Comparison of ENCODE assay signal across 8 cellular contexts in genomic region chr6:119351005-119351394, GRCh38. TPM values are rescaled to one million over a fixed set of nuclear protein-coding genes. Genes with fewer than 3 reads are reported as not detected.
DNase-seq lines count a peak whose midpoint lies in the region; ATAC-seq and TF ChIP-seq lines count a peak whose summit lies in the region.

No MANE protein-coding gene starts in this region.

- no peak overlapping the region for H3K4ac ChIP-seq in H9 (ENCODE audit: low read depth, low read length)

- H3K4me1 ChIP-seq in BE2C, result peaks cover 6% of the 10 kb centered on the region; the same call in 1 of the 2 replicates
- peaks cover 7% of the 10 kb centered on the region; the same call in 1 of the 2 replicates for H3K4me1 ChIP-seq in H9 (ENCODE audit: insufficient read depth, low read length)
- H3K4me1 ChIP-seq in fibroblast of lung (ENCODE audit: control insufficient read depth, extremely low read depth, insufficient read depth, low read length), result peaks cover 3% of the 10 kb centered on the region
- H3K4me1 ChIP-seq in skeletal muscle satellite cell (ENCODE audit: control insufficient read depth, insufficient read depth, low read length), result peaks cover 16% of the 10 kb centered on the region
- peaks cover 6% of the 10 kb centered on the region for H3K4me1 ChIP-seq in effector memory CD4-positive, alpha-beta T cell (ENCODE audit: control insufficient read depth, insufficient read depth, low read length, poor library complexity, severe bottlenecking)

- H2BK5ac ChIP-seq in H9 (ENCODE audit: insufficient read length, low read length), result no peak overlapping the region

- no peak overlapping the region for H3K56ac ChIP-seq in H9 (ENCODE audit: insufficient read length, low read depth, low read length)

- no peak for DNase-seq in BE2C
- DNase-seq in H9, result no peak
- peak; percentile 38 to 81 for DNase-seq in fibroblast of lung (ENCODE audit: low read depth in 2 of 2)
- no peak for DNase-seq in effector memory CD4-positive, alpha-beta T cell
- DNase-seq in germinal center (ENCODE audit: low spot score), result no peak
- DNase-seq in activated CD8-positive, alpha-beta memory T cell treated with anti-CD3 and anti-CD28 coated beads for 24 hours, result no peak

- H3K4me3 Mint-ChIP-seq in H9, result no peak overlapping the region

- H2BK12ac ChIP-seq in H9 (ENCODE audit: insufficient read length, low read depth, low read length), result no peak overlapping the region

- no peaks in the 10 kb centered on the region for H3K79me1 ChIP-seq in H9 (ENCODE audit: insufficient read depth, low read depth, low read length, poor library complexity, severe bottlenecking)

- H3K4me1 Mint-ChIP-seq in H9, result peaks cover 20 to 23% of the 10 kb centered on the region in 2 experiments

- H3K36me3 Mint-ChIP-seq in H9 (ENCODE audit: insufficient read depth in 1 of 3, low read depth in 3 of 3), result no peaks in the 10 kb centered on the region

- TF ChIP-seq CTCF in BE2C (IDR thresholded peaks at IDR 0.05; ENCODE audit: low read depth, low read length) (peak; percentile 60), H9 (conservative IDR thresholded peaks at IDR 0.05) (peak; percentile 29; the same call in 1 of the 3 replicates), fibroblast of lung (conservative IDR thresholded peaks at IDR 0.05 in 1 of 2, IDR thresholded peaks at IDR 0.05 in 1 of 2; ENCODE audit: low read depth in 1 of 2, low read length in 2 of 2) (peak; percentile 36 to 57)

- peaks cover 43% of the 10 kb centered on the region for H3K27me3 Mint-ChIP-seq in H9 (ENCODE audit: low read depth)

- no peak overlapping the region for H2BK20ac ChIP-seq in H9 (ENCODE audit: low read depth, low read length, poor library complexity, severe bottlenecking)

- no peak overlapping the region for H3K14ac ChIP-seq in H9 (ENCODE audit: insufficient read depth, low read length)

- H2BK15ac ChIP-seq in H9 (ENCODE audit: low read depth, low read length), result no peak overlapping the region

- H4K20me1 ChIP-seq in H9 (ENCODE audit: control insufficient read depth, insufficient read depth, insufficient read length) (no peaks in the 10 kb centered on the region), fibroblast of lung (ENCODE audit: control insufficient read depth, extremely low read depth, insufficient read depth, low read length) (no peaks in the 10 kb centered on the region)

- H3K9me3 Mint-ChIP-seq in H9, result no peaks in the 10 kb centered on the region

- H2AK5ac ChIP-seq in H9 (ENCODE audit: insufficient read length, low read length), result no peak overlapping the region

- H2AFZ ChIP-seq in H9 (ENCODE audit: low read length) (no peak overlapping the region), fibroblast of lung (ENCODE audit: low read length) (no peak overlapping the region)

- no peak overlapping the region for H4K91ac ChIP-seq in H9 (ENCODE audit: insufficient read length, low read depth, low read length)

- peak; percentile 18; the same call in 2 of the 3 replicates for ATAC-seq in SK-N-SH treated with all-trans-retinoic acid at 6 μM for 48 hours

- no peak overlapping the region for H3K23ac ChIP-seq in H9 (ENCODE audit: insufficient read length, low read depth, low read length)

- peaks cover 18% of the 10 kb centered on the region for H3K23me2 ChIP-seq in H9 (ENCODE audit: insufficient read length, low read depth, low read length, poor library complexity, severe bottlenecking)

- H3K4me3 ChIP-seq in BE2C (ENCODE audit: low read depth, low read length) (peak overlapping the region; percentile 89), fibroblast of lung (replicated peaks in 1 of 4; ENCODE audit: control extremely low read depth in 1 of 4, insufficient read depth in 1 of 4, low read depth in 3 of 4, low read length in 4 of 4) (peak overlapping the region in 3 of 4 experiments; percentile 55 to 87 (median 84)), skeletal muscle satellite cell (ENCODE audit: low read length) (peak overlapping the region; percentile 97)
- no peak overlapping the region for H3K4me3 ChIP-seq in effector memory CD4-positive, alpha-beta T cell (ENCODE audit: insufficient read depth, low read depth, low read length, poor library complexity, severe bottlenecking)

- H4K5ac ChIP-seq in H9 (ENCODE audit: insufficient read length, low read depth, low read length), result no peak overlapping the region

- no peak overlapping the region for H3K27ac Mint-ChIP-seq in H9

- H3K27ac ChIP-seq in H9 (ENCODE audit: insufficient read length, low read depth, low read length) (no peak overlapping the region), fibroblast of lung (ENCODE audit: insufficient read depth, low read length) (peak overlapping the region; percentile 89)
- H3K27ac ChIP-seq in effector memory CD4-positive, alpha-beta T cell (ENCODE audit: insufficient read depth, low read length, poor library complexity, severe bottlenecking), result no peak overlapping the region

- H3K9ac ChIP-seq in H9 (ENCODE audit: extremely low read depth, insufficient read length, low read length), result no peak overlapping the region
- no peak overlapping the region for H3K9ac ChIP-seq in fibroblast of lung (ENCODE audit: insufficient read depth, low read length)
- H3K9ac ChIP-seq in skeletal muscle satellite cell (ENCODE audit: low read depth, low read length), result peak overlapping the region; percentile 86

- H4K8ac ChIP-seq in H9 (replicated peaks; ENCODE audit: insufficient read length, low read depth, low read length), result no peak overlapping the region

- no peaks in the 10 kb centered on the region for H3K9me3 ChIP-seq in BE2C
- H3K9me3 ChIP-seq in H9 (ENCODE audit: control insufficient read depth, low read depth, low read length), result no peaks in the 10 kb centered on the region
- no peaks in the 10 kb centered on the region for H3K9me3 ChIP-seq in fibroblast of lung (ENCODE audit: control insufficient read depth, insufficient read depth, low read depth, low read length)
- no peaks in the 10 kb centered on the region for H3K9me3 ChIP-seq in skeletal muscle satellite cell (replicated peaks; ENCODE audit: low read length)
- H3K9me3 ChIP-seq in effector memory CD4-positive, alpha-beta T cell (ENCODE audit: control insufficient read depth, low read length), result no peaks in the 10 kb centered on the region

- H3K36me3 ChIP-seq in BE2C (peaks cover 5% of the 10 kb centered on the region), fibroblast of lung (ENCODE audit: control insufficient read depth, insufficient read depth, low read length) (no peaks in the 10 kb centered on the region), skeletal muscle satellite cell (ENCODE audit: insufficient read depth, low read length) (no peaks in the 10 kb centered on the region)
- H3K36me3 ChIP-seq in effector memory CD4-positive, alpha-beta T cell (ENCODE audit: control insufficient read depth, insufficient read depth, low read length), result no peaks in the 10 kb centered on the region

- H3T11ph ChIP-seq in H9 (ENCODE audit: low read length), result no peak overlapping the region

- no CpG with 5 or more reads among the region's 2 CpGs for WGBS in H9 (ENCODE audit: extremely low coverage, insufficient read length, low lambda C conversion rate)

- H3K27me3 ChIP-seq in BE2C (no peaks in the 10 kb centered on the region), H9 (ENCODE audit: insufficient read depth, low read length) (peaks cover 4% of the 10 kb centered on the region; the same call in 1 of the 2 replicates), fibroblast of lung (ENCODE audit: control insufficient read depth, insufficient read depth, low read length) (no peaks in the 10 kb centered on the region), skeletal muscle satellite cell (ENCODE audit: control insufficient read depth, insufficient read depth, low read length) (no peaks in the 10 kb centered on the region)
- H3K27me3 ChIP-seq in effector memory CD4-positive, alpha-beta T cell (replicated peaks; ENCODE audit: control insufficient read depth, insufficient read depth, low read length, poor library complexity, severe bottlenecking), result no peaks in the 10 kb centered on the region

- no peak overlapping the region for H2BK120ac ChIP-seq in H9 (ENCODE audit: low read depth, low read length, poor library complexity, severe bottlenecking)

- H3K4me2 ChIP-seq in H9 (ENCODE audit: insufficient read depth, insufficient read length, low read length) (peak overlapping the region; percentile 90), fibroblast of lung (ENCODE audit: extremely low read depth, insufficient read depth, low read length) (peak overlapping the region; percentile 77), skeletal muscle satellite cell (ENCODE audit: low read length) (peak overlapping the region; percentile 71)

- H3K18ac ChIP-seq in H9 (ENCODE audit: insufficient read length, low read depth, low read length), result no peak overlapping the region

- H3K79me2 ChIP-seq in H9 (ENCODE audit: insufficient read depth, low read length), result no peaks in the 10 kb centered on the region
- peaks cover 15% of the 10 kb centered on the region for H3K79me2 ChIP-seq in fibroblast of lung (ENCODE audit: control insufficient read depth, insufficient read depth, low read length)

TF ChIP-seq in SK-N-SH treated with all-trans-retinoic acid at 6 μM for 48 hours, 23 proteins besides CTCF, POLR2A, EP300 and RAD21:
- TF ChIP-seq ZNF8 (CRISPR knock-in tag; IDR thresholded peaks at IDR 0.05) (no peak), TOX (CRISPR knock-in tag; IDR thresholded peaks at IDR 0.05; ENCODE audit: borderline replicate concordance) (no peak), PPARA (CRISPR knock-in tag; IDR thresholded peaks at IDR 0.05; ENCODE audit: borderline replicate concordance) (no peak), ESRRG (CRISPR knock-in tag; IDR thresholded peaks at IDR 0.05) (no peak), BACH2 (CRISPR knock-in tag; IDR thresholded peaks at IDR 0.05; ENCODE audit: borderline replicate concordance) (no peak)

RNA-seq across cellular contexts. Expression of gene MAN1A1, which starts 1.4 kb away (rescaled TPM):
- 45.3 TPM for polyA plus RNA-seq in BE2C (2012; ENCODE audit: insufficient read depth, insufficient read length, low read depth)
- total RNA-seq in H9 (2021), result 1.6 and 1.9 TPM in 2 replicates
- 90.9 and 120 TPM in 2 replicates for total RNA-seq in fibroblast of lung
- 39.5 and 48.2 TPM in 2 replicates for polyA plus RNA-seq in fibroblast of lung
- polyA plus RNA-seq in fibroblast of lung (2012), result 26.8 and 32.6 TPM in 2 replicates
- 3.8 and 5.5 TPM in 2 replicates for polyA minus RNA-seq in fibroblast of lung (ENCODE audit: low replicate concordance)
- total RNA-seq in skeletal muscle satellite cell (2012; rRNA removed), result 87.2 and 130 TPM in 2 replicates

Comparison
In these comparisons a context has a peak if more than half of its experiments do, and no peak if none do; other contexts are left out.
1. DNase-seq: peak in fibroblast of lung (2 of 2); none in BE2C (single experiment), H9 (single experiment), effector memory CD4-positive, alpha-beta T cell (0 of 3), germinal center (single experiment) and activated CD8-positive, alpha-beta memory T cell treated with anti-CD3 and anti-CD28 coated beads for 24 hours (single experiment).
2. RNA of gene MAN1A1, which starts 1.4 kb away (total RNA-seq): 90.9 to 120 TPM in fibroblast of lung; 1.6 to 1.9 TPM in H9; every median in the first group is over 10 times any median in the second.
3. Peak in every context shown above with its lines, with median percentiles within 50 percentile points of each other: CTCF ChIP-seq and H3K4me2 ChIP-seq.